In genomic region chr1:232776526-232776925, GRCh38 we compare ENCODE assay signal across 21 cellular contexts.
"Had no signal": no experiment of that assay in that cellular context is flagged by ENCODE, and none has a peak within 500 bp of the region (broad histone marks: within the 10 kb centered on the region; RNA-seq: fewer than 3 reads in every experiment).

No MANE protein-coding gene starts in this region.

- H3K4me3 ChIP-seq: coronary artery, gastrocnemius medialis, heart right ventricle, mucosa of descending colon, ovary, right atrium auricular region, sigmoid colon, skin epidermis, thoracic aorta, transverse colon had no signal

- H3K27ac ChIP-seq: coronary artery, gastrocnemius medialis, heart right ventricle, ovary, right atrium auricular region, sigmoid colon, skin epidermis, thoracic aorta, transverse colon had no signal

- H3K4me1 ChIP-seq: gastrocnemius medialis, heart right ventricle, right atrium auricular region, sigmoid colon, transverse colon had no signal

- ATAC-seq: esophagus mucosa; gastrocnemius medialis; heart right ventricle; left lobe of liver; mucosa of descending colon; naive thymus-derived CD8-positive, alpha-beta T cell; stimulated activated naive B cell treated with anti-CD40 and anti-IgM and Interleukin-4, amounts not matched to agents 10 μg/mL and 1 μg/mL and 100 μg/mL, for 72 hours; stimulated activated naive CD8-positive, alpha-beta T cell treated with anti-CD3 and anti-CD28 coated beads, Interleukin-15, amount 100 ng/mL, for 72 hours had no signal

- DNase-seq: effector CD8-positive, alpha-beta T cell; gastrocnemius medialis; heart right ventricle; hypothalamus; mucosa of descending colon; naive thymus-derived CD8-positive, alpha-beta T cell; nucleus accumbens; ovary; sigmoid colon; stimulated activated CD4-positive, alpha-beta T cell treated with anti-CD3 and anti-CD28 coated beads, Interleukin-2, amount 100 ng/mL, for 24 hours; stimulated activated CD4-positive, alpha-beta T cell treated with anti-CD3 and anti-CD28 coated beads, Interleukin-4, amount 100 ng/mL, for 4 hours; stimulated activated naive B cell treated with anti-CD40 and anti-IgM and Interleukin-4, amounts not matched to agents 10 μg/mL and 1 μg/mL and 100 μg/mL, for 72 hours; stimulated activated naive CD8-positive, alpha-beta T cell treated with anti-CD3 and anti-CD28 coated beads, Interleukin-15, amount 100 ng/mL, for 72 hours; transverse colon had no signal

- H3K27me3 ChIP-seq: gastrocnemius medialis, heart right ventricle, ovary, right atrium auricular region, sigmoid colon, transverse colon had no signal

- FAIRE-seq: islet of Langerhans had no signal

- H3K36me3 ChIP-seq: gastrocnemius medialis, heart right ventricle, ovary, right atrium auricular region, sigmoid colon, thoracic aorta, transverse colon had no signal

- H3K9me3 ChIP-seq: gastrocnemius medialis, heart right ventricle, mucosa of descending colon, ovary, right atrium auricular region, sigmoid colon, thoracic aorta, transverse colon had no signal
